In the genomic region with DNA sequence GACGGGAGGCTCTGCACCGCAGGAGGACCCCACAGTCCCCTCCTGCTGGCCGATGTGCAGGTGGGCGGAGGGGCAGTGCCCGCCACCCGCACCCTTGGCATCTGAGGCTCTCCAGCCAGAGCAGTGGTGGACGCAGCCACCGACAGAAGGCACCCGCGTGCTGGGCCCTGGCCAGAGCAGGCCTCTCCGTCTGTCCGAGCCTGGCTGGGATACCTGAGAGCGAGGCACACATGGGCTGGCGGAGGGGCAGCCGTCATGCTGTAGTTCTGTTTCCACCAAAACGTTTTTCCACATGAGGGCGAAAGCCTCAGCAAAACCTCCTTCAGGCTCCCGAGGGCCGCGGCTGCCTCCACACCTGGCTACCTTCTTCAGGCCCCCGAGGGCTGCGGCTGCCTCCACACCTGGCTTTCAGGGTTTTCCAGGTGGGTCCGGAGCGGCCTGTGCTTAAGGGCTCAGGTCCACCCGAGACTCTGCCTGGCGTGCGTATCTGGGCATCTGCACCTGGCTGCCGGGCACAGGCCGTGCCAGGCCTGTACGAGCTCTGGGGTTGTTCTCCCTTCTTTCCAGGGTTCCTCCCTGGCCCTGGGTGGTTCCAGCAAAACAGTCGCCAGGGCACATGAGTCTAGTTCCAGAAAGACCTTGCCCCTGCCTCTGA, we compare ENCODE assay signal across 15 cellular contexts.
DNase-seq lines count a peak whose midpoint lies in the region; ATAC-seq and TF ChIP-seq lines count a peak whose summit lies in the region.
"Had no signal": no experiment of that assay in that cellular context is flagged by ENCODE, and none has a peak within 500 bp of the region (broad histone marks: within the 10 kb centered on the region; RNA-seq: fewer than 3 reads in every experiment).

No MANE protein-coding gene starts in this region.

- H3K9me3 Mint-ChIP-seq in neural crest cell, result no peaks in the 10 kb centered on the region
- H3K9me3 Mint-ChIP-seq: HFFc6 had no signal

- H3K27ac ChIP-seq in spleen, result no peak overlapping the region
- H3K27ac ChIP-seq: BLaER1 treated with 17β-estradiol and CSF1 and Interleukin-3, amounts not matched to agents 10 nM and 100 nM had no signal

- intact Hi-C loops in spleen (cut with DNase I; ENCODE audit: low total_unique reads), result no loop called here

- no peaks in the 10 kb centered on the region for H3K27me3 ChIP-seq in spleen (replicated peaks in 1 of 7)
- H3K27me3 ChIP-seq: BLaER1 treated with 17β-estradiol and CSF1 and Interleukin-3, amounts not matched to agents 10 nM and 100 nM had no signal

- H3K36me3 ChIP-seq in spleen, result peaks cover 0 to 91% (median 27%) of the 10 kb centered on the region in 6 donors

- ATAC-seq in GM21360 (IDR thresholded peaks at IDR 0.05; ENCODE audit: unreplicated experiment), result no peak
- ATAC-seq: GM12878 had no signal

- H3K4me3 Mint-ChIP-seq in neural crest cell, result no peak overlapping the region
- H3K4me3 Mint-ChIP-seq: CD4-positive, CD25-positive, alpha-beta regulatory T cell; HFFc6 had no signal

- no peak for TF ChIP-seq CTCF in neural crest cell (conservative IDR thresholded peaks at IDR 0.05)
- no peak for TF ChIP-seq CTCF in spleen (IDR thresholded peaks at IDR 0.05 in 8 of 11, conservative IDR thresholded peaks at IDR 0.05 in 3 of 11)

- peaks cover 18% of the 10 kb centered on the region for H3K4me1 Mint-ChIP-seq in neural crest cell

- H3K27ac Mint-ChIP-seq in neural crest cell (ENCODE audit: unreplicated experiment), result peak overlapping the region; percentile 67
- H3K27ac Mint-ChIP-seq: CD4-positive, CD25-positive, alpha-beta regulatory T cell; HFFc6 had no signal

- peaks cover 0 to 17% (median 12%) of the 10 kb centered on the region in 6 donors for H3K4me1 ChIP-seq in spleen

- no peaks in the 10 kb centered on the region for H3K9me3 ChIP-seq in spleen
- H3K9me3 ChIP-seq: BLaER1 treated with 17β-estradiol and CSF1 and Interleukin-3, amounts not matched to agents 10 nM and 100 nM had no signal

- no peak for TF ChIP-seq POLR2A in spleen (IDR thresholded peaks at IDR 0.05)

- H3K4me3 ChIP-seq in spleen, result no peak overlapping the region
- H3K4me3 ChIP-seq: BLaER1 treated with 17β-estradiol and CSF1 and Interleukin-3, amounts not matched to agents 10 nM and 100 nM; GM12878 had no signal

- H3K27me3 Mint-ChIP-seq in neural crest cell (ENCODE audit: low read depth), result peaks cover 7% of the 10 kb centered on the region
- H3K27me3 Mint-ChIP-seq: CD4-positive, CD25-positive, alpha-beta regulatory T cell had no signal

- WGBS in spleen, 5 donors, result 92 to 97% (median 95%) methylated on average over 14 to 31 of the region's 31 CpGs

- peak; percentile 78 for DNase-seq in G401 (ENCODE audit: low spot score)
- DNase-seq in cerebellar cortex (ENCODE audit: low spot score), result peak; percentile 69
- DNase-seq in neural crest cell (ENCODE audit: low read depth, low spot score), result no peak
- DNase-seq in spleen, result peak; percentile 69
- DNase-seq in T1000 (lab: John Stamatoyannopoulos, UW), result no peak
- no peak for DNase-seq in T-helper 1 cell
- DNase-seq in activated T-cell treated with anti-CD3 and anti-CD28 coated beads, Interleukin-2, amount 50 U/mL, for 1 hour, result no peak
- DNase-seq: ACHN; CD4-positive, CD25-positive, alpha-beta regulatory T cell; GOT3; HCEC 1CT; HFFc6 had no signal

- in situ Hi-C loops in G401 (cut with HindIII; ENCODE audit: low sequenced_read_pairs), result no loop called here

- H3K36me3 Mint-ChIP-seq in neural crest cell (ENCODE audit: low read depth), result peaks cover 3% of the 10 kb centered on the region

Comparison
In these comparisons a context has a peak if more than half of its experiments do, and no peak if none do; other contexts are left out.
1. DNase-seq: peak in G401 (single experiment), cerebellar cortex (single experiment) and spleen (single experiment); none in neural crest cell (single experiment), T1000 (single experiment), T-helper 1 cell (0 of 5) and activated T-cell treated with anti-CD3 and anti-CD28 coated beads, Interleukin-2, amount 50 U/mL, for 1 hour (single experiment).